1 cellular context compared by ENCODE assay signal in genomic region chr11:45147017-45147728, GRCh38.
TF ChIP-seq lines count a peak whose summit lies in the region.

No MANE protein-coding gene starts in this region.

TF ChIP-seq in GM12878, 131 proteins besides CTCF, POLR2A, EP300 and RAD21 (continued from another document and continues in another):
- TF ChIP-seq, protein P1, sequence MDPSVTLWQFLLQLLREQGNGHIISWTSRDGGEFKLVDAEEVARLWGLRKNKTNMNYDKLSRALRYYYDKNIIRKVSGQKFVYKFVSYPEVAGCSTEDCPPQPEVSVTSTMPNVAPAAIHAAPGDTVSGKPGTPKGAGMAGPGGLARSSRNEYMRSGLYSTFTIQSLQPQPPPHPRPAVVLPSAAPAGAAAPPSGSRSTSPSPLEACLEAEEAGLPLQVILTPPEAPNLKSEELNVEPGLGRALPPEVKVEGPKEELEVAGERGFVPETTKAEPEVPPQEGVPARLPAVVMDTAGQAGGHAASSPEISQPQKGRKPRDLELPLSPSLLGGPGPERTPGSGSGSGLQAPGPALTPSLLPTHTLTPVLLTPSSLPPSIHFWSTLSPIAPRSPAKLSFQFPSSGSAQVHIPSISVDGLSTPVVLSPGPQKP (IDR thresholded peaks at IDR 0.05; ENCODE audit: low read depth, low read length) = no peak
- TF ChIP-seq BRCA1 (IDR thresholded peaks at IDR 0.05; ENCODE audit: low read depth, low read length) (no peak), E2F4 (IDR thresholded peaks at IDR 0.05; ENCODE audit: low read depth, low read length) (no peak; the same call in 1 of the 2 replicates), MEF2A (IDR thresholded peaks at IDR 0.05; ENCODE audit: insufficient read depth, low read depth, low read length) (no peak), E4F1 (IDR thresholded peaks at IDR 0.05; ENCODE audit: borderline replicate concordance, partially characterized antibody) (no peak), BACH1 (IDR thresholded peaks at IDR 0.05; ENCODE audit: borderline replicate concordance) (peak; percentile 31; the same call in 1 of the 2 replicates), MAX (IDR thresholded peaks at IDR 0.05; ENCODE audit: low read depth, low read length) (0 out of 2 replicates have a peak, but pooled peaks have one; percentile 8), NBN (IDR thresholded peaks at IDR 0.05) (no peak), TCF7 (IDR thresholded peaks at IDR 0.05; ENCODE audit: borderline replicate concordance) (no peak), PKNOX1 (IDR thresholded peaks at IDR 0.05) (peak; percentile 98), SRF (IDR thresholded peaks at IDR 0.05; ENCODE audit: low read depth in 2 of 2, low read length in 2 of 2) (no peak), ZBED1 (IDR thresholded peaks at IDR 0.05; ENCODE audit: borderline replicate concordance) (no peak), DPF2 (IDR thresholded peaks at IDR 0.05) (peak; percentile 96), POLR2AphosphoS2 (IDR thresholded peaks at IDR 0.05; ENCODE audit: low read depth, low read length) (no peak), LARP7 (IDR thresholded peaks at IDR 0.05) (0 out of 2 replicates have a peak, but pooled peaks have one; percentile 36), CBX5 (IDR thresholded peaks at IDR 0.05; ENCODE audit: low read depth) (no peak), EED (IDR thresholded peaks at IDR 0.05; ENCODE audit: low read depth) (no peak), SUPT20H (IDR thresholded peaks at IDR 0.05; ENCODE audit: borderline replicate concordance, control insufficient read depth, low read depth, low read length) (no peak), STAT1 (conservative IDR thresholded peaks at IDR 0.05) (0 out of 2 replicates have a peak, but pooled peaks have one; percentile 56), MXI1 (IDR thresholded peaks at IDR 0.05; ENCODE audit: low read depth, low read length) (no peak), KAT2A (conservative IDR thresholded peaks at IDR 0.05; ENCODE audit: control insufficient read depth, low read depth, low read length) (no peak), MEF2B (IDR thresholded peaks at IDR 0.05; ENCODE audit: partially characterized antibody, poor library complexity, severe bottlenecking) (no peak), PAX5 (IDR thresholded peaks at IDR 0.05; ENCODE audit: borderline replicate concordance, low read depth, low read length) (peak; percentile 4; the same call in 1 of the 2 replicates), RUNX3 (IDR thresholded peaks at IDR 0.05; ENCODE audit: low read length) (no peak), RELA (IDR thresholded peaks at IDR 0.05; ENCODE audit: borderline replicate concordance, partially characterized antibody) (no peak), MYC (IDR thresholded peaks at IDR 0.05; ENCODE audit: insufficient read depth, insufficient read length, insufficient replicate concordance, low read length, severe bottlenecking) (no peak), IKZF1 (conservative IDR thresholded peaks at IDR 0.05) (peak; percentile 59), ZNF207 (IDR thresholded peaks at IDR 0.05; ENCODE audit: borderline replicate concordance) (0 out of 2 replicates have a peak, but pooled peaks have one; percentile 53), BHLHE40 (IDR thresholded peaks at IDR 0.05; ENCODE audit: borderline replicate concordance in 1 of 2, low read depth in 2 of 2, low read length in 1 of 2) (peak in 1 of 2 experiments; percentile 42; a peak in 2 of 4 replicates), SIN3A (IDR thresholded peaks at IDR 0.05; ENCODE audit: low read depth, low read length) (peak; percentile 54; the same call in 1 of the 2 replicates), E2F8 (IDR thresholded peaks at IDR 0.05; ENCODE audit: low read depth, partially characterized antibody) (no peak), EGR1 (IDR thresholded peaks at IDR 0.05; ENCODE audit: borderline replicate concordance in 1 of 2, low read depth in 2 of 2, low read length in 2 of 2) (no peak), ZSCAN29 (IDR thresholded peaks at IDR 0.05) (0 out of 2 replicates have a peak, but pooled peaks have one; percentile 76), CREB1 (IDR thresholded peaks at IDR 0.05; ENCODE audit: low read depth) (peak; percentile 75; the same call in 1 of the 2 replicates), SPI1 (IDR thresholded peaks at IDR 0.05; ENCODE audit: borderline replicate concordance, insufficient read depth, low read depth, low read length) (no peak), TARDBP (IDR thresholded peaks at IDR 0.05; ENCODE audit: borderline replicate concordance) (no peak), FOXM1 (IDR thresholded peaks at IDR 0.05; ENCODE audit: low read depth, low read length) (no peak), NFIC (IDR thresholded peaks at IDR 0.05; ENCODE audit: low read depth, low read length) (no peak), SMAD1 (IDR thresholded peaks at IDR 0.05; ENCODE audit: low read depth, partially characterized antibody) (no peak)
- TF ChIP-seq, protein P2, sequence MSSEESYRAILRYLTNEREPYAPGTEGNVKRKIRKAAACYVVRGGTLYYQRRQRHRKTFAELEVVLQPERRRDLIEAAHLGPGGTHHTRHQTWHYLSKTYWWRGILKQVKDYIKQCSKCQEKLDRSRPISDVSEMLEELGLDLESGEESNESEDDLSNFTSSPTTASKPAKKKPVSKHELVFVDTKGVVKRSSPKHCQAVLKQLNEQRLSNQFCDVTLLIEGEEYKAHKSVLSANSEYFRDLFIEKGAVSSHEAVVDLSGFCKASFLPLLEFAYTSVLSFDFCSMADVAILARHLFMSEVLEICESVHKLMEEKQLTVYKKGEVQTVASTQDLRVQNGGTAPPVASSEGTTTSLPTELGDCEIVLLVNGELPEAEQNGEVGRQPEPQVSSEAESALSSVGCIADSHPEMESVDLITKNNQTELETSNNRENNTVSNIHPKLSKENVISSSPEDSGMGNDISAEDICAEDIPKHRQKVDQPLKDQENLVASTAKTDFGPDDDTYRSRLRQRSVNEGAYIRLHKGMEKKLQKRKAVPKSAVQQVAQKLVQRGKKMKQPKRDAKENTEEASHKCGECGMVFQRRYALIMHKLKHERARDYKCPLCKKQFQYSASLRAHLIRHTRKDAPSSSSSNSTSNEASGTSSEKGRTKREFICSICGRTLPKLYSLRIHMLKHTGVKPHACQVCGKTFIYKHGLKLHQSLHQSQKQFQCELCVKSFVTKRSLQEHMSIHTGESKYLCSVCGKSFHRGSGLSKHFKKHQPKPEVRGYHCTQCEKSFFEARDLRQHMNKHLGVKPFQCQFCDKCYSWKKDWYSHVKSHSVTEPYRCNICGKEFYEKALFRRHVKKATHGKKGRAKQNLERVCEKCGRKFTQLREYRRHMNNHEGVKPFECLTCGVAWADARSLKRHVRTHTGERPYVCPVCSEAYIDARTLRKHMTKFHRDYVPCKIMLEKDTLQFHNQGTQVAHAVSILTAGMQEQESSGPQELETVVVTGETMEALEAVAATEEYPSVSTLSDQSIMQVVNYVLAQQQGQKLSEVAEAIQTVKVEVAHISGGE (CRISPR knock-in tag; IDR thresholded peaks at IDR 0.05) = no peak
- TF ChIP-seq, protein P3, sequence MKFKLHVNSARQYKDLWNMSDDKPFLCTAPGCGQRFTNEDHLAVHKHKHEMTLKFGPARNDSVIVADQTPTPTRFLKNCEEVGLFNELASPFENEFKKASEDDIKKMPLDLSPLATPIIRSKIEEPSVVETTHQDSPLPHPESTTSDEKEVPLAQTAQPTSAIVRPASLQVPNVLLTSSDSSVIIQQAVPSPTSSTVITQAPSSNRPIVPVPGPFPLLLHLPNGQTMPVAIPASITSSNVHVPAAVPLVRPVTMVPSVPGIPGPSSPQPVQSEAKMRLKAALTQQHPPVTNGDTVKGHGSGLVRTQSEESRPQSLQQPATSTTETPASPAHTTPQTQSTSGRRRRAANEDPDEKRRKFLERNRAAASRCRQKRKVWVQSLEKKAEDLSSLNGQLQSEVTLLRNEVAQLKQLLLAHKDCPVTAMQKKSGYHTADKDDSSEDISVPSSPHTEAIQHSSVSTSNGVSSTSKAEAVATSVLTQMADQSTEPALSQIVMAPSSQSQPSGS (IDR thresholded peaks at IDR 0.05; ENCODE audit: low read length) = no peak
- TF ChIP-seq, protein P4, sequence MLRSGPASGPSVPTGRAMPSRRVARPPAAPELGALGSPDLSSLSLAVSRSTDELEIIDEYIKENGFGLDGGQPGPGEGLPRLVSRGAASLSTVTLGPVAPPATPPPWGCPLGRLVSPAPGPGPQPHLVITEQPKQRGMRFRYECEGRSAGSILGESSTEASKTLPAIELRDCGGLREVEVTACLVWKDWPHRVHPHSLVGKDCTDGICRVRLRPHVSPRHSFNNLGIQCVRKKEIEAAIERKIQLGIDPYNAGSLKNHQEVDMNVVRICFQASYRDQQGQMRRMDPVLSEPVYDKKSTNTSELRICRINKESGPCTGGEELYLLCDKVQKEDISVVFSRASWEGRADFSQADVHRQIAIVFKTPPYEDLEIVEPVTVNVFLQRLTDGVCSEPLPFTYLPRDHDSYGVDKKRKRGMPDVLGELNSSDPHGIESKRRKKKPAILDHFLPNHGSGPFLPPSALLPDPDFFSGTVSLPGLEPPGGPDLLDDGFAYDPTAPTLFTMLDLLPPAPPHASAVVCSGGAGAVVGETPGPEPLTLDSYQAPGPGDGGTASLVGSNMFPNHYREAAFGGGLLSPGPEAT (IDR thresholded peaks at IDR 0.05; ENCODE audit: low read depth) = no peak
- TF ChIP-seq, protein P5, sequence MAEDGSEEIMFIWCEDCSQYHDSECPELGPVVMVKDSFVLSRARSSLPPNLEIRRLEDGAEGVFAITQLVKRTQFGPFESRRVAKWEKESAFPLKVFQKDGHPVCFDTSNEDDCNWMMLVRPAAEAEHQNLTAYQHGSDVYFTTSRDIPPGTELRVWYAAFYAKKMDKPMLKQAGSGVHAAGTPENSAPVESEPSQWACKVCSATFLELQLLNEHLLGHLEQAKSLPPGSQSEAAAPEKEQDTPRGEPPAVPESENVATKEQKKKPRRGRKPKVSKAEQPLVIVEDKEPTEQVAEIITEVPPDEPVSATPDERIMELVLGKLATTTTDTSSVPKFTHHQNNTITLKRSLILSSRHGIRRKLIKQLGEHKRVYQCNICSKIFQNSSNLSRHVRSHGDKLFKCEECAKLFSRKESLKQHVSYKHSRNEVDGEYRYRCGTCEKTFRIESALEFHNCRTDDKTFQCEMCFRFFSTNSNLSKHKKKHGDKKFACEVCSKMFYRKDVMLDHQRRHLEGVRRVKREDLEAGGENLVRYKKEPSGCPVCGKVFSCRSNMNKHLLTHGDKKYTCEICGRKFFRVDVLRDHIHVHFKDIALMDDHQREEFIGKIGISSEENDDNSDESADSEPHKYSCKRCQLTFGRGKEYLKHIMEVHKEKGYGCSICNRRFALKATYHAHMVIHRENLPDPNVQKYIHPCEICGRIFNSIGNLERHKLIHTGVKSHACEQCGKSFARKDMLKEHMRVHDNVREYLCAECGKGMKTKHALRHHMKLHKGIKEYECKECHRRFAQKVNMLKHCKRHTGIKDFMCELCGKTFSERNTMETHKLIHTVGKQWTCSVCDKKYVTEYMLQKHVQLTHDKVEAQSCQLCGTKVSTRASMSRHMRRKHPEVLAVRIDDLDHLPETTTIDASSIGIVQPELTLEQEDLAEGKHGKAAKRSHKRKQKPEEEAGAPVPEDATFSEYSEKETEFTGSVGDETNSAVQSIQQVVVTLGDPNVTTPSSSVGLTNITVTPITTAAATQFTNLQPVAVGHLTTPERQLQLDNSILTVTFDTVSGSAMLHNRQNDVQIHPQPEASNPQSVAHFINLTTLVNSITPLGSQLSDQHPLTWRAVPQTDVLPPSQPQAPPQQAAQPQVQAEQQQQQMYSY (CRISPR knock-in tag; IDR thresholded peaks at IDR 0.05) = no peak
